ENCODE assay signal across 16 cellular contexts in the genomic region with DNA sequence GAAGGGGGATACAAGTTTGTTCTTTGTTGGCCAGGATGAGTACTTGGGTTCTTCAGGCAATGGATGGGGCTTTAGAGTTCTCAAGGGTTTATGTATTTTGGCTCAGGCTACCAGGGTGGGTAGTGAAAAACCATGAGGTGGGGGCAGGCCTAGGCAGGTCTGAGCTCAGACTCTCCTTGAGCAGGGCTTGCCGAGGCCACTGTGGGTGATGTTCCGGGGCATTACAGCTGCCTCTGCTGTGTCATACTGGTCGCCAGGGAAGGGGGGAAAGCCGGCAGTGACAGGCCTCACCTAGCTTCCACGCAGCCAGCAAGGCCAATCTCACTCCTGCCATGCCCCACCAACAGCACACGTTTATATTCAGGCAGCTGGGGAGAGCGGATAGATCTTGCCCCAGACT.
DNase-seq lines count a peak whose midpoint lies in the region; ATAC-seq and TF ChIP-seq lines count a peak whose summit lies in the region.
"Had no signal": no experiment of that assay in that cellular context is flagged by ENCODE, and none has a peak within 500 bp of the region (broad histone marks: within the 10 kb centered on the region; RNA-seq: fewer than 3 reads in every experiment).

No MANE protein-coding gene starts in this region.

- POLR2A ChIA-PET in WTC11 (lab: Charles Lee), result interaction anchor here (0.5 kb wide), 1 partner anchor 14 kb away, joined by 4 read pairs; no protein-coding TSS in a partner anchor

- H3K27me3 Mint-ChIP-seq in WTC11 (ENCODE audit: low read depth), result no peaks in the 10 kb centered on the region
- H3K27me3 Mint-ChIP-seq: CD8-positive, alpha-beta memory T cell had no signal

- TF ChIP-seq CTCF in WTC11 (IDR thresholded peaks at IDR 0.05), result no peak
- no peak for TF ChIP-seq CTCF in esophagus squamous epithelium (IDR thresholded peaks at IDR 0.05)

- no peaks in the 10 kb centered on the region for H3K27me3 ChIP-seq in esophagus squamous epithelium
- H3K27me3 ChIP-seq: BLaER1 had no signal

- H3K4me1 Mint-ChIP-seq in WTC11, result peaks cover 19% of the 10 kb centered on the region
- H3K4me1 Mint-ChIP-seq: CD8-positive, alpha-beta memory T cell had no signal

- H3K36me3 ChIP-seq in esophagus squamous epithelium, result no peaks in the 10 kb centered on the region
- H3K36me3 ChIP-seq: BLaER1, HAP-1 had no signal

- H3K4me3 ChIP-seq in esophagus squamous epithelium, result no peak overlapping the region
- H3K4me3 ChIP-seq: BLaER1, HAP-1 had no signal

- no peaks in the 10 kb centered on the region for H3K9me3 ChIP-seq in esophagus squamous epithelium
- H3K9me3 ChIP-seq: BLaER1, Caco-2, HAP-1 had no signal

- H3K9me3 Mint-ChIP-seq in WTC11, result no peaks in the 10 kb centered on the region

- intact Hi-C loops in esophagus squamous epithelium (cut with DNase I), result no loop called here

- ATAC-seq in WTC11 (peak; percentile 28), HG02884 (IDR thresholded peaks at IDR 0.05; ENCODE audit: unreplicated experiment) (no peak), HG03095 (IDR thresholded peaks at IDR 0.05; ENCODE audit: unreplicated experiment) (no peak), GM18870 (IDR thresholded peaks at IDR 0.05; ENCODE audit: unreplicated experiment) (no peak)

- WGBS in esophagus squamous epithelium, 2 donors, result 20 to 57% methylated on average over 5 to 7 of the region's 7 CpGs

- H3K27ac Mint-ChIP-seq in WTC11, result no peak overlapping the region
- H3K27ac Mint-ChIP-seq: CD8-positive, alpha-beta memory T cell had no signal

- peaks cover 0 to 24% (median 9%) of the 10 kb centered on the region in 3 donors for H3K4me1 ChIP-seq in esophagus squamous epithelium
- H3K4me1 ChIP-seq: BLaER1, HAP-1 had no signal

- no peak for TF ChIP-seq POLR2A in esophagus squamous epithelium (IDR thresholded peaks at IDR 0.05)

- no peaks in the 10 kb centered on the region for H3K36me3 Mint-ChIP-seq in WTC11

- CTCF ChIA-PET in WTC11 (lab: Charles Lee), result no interaction called here

- peak overlapping the region in 3 of 4 donors; percentile 13 to 45 (median 36) for H3K27ac ChIP-seq in esophagus squamous epithelium
- H3K27ac ChIP-seq: 22Rv1, BLaER1, HL-60 had no signal

- H3K4me3 Mint-ChIP-seq in WTC11, result no peak overlapping the region
- H3K4me3 Mint-ChIP-seq: CD8-positive, alpha-beta memory T cell had no signal

- DNase-seq in NCI-H1105 treated with DMSO at 0.1 percent for 48 hours (lab: John Stamatoyannopoulos, UW), result peak; percentile 35
- no peak for DNase-seq in NCI-H1105 (lab: John Stamatoyannopoulos, UW)
- peak; percentile 73 for DNase-seq in DMS79 (lab: John Stamatoyannopoulos, UW)
- no peak for DNase-seq in WTC11 (ENCODE audit: low spot score)
- DNase-seq in esophagus squamous epithelium (lab: John Stamatoyannopoulos, UW), result no peak
- DNase-seq: AML-193; Caco-2; CD8-positive, alpha-beta memory T cell; GOT3 had no signal

TF ChIP-seq in WTC11, 78 proteins besides CTCF, POLR2A, EP300 and RAD21:
- TF ChIP-seq TP53 (CRISPR knock-in tag; IDR thresholded peaks at IDR 0.05), result no peak
- TF ChIP-seq, protein P1, sequence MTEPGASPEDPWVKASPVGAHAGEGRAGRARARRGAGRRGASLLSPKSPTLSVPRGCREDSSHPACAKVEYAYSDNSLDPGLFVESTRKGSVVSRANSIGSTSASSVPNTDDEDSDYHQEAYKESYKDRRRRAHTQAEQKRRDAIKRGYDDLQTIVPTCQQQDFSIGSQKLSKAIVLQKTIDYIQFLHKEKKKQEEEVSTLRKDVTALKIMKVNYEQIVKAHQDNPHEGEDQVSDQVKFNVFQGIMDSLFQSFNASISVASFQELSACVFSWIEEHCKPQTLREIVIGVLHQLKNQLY (CRISPR knock-in tag; IDR thresholded peaks at IDR 0.05), result no peak
- TF ChIP-seq, protein P2, sequence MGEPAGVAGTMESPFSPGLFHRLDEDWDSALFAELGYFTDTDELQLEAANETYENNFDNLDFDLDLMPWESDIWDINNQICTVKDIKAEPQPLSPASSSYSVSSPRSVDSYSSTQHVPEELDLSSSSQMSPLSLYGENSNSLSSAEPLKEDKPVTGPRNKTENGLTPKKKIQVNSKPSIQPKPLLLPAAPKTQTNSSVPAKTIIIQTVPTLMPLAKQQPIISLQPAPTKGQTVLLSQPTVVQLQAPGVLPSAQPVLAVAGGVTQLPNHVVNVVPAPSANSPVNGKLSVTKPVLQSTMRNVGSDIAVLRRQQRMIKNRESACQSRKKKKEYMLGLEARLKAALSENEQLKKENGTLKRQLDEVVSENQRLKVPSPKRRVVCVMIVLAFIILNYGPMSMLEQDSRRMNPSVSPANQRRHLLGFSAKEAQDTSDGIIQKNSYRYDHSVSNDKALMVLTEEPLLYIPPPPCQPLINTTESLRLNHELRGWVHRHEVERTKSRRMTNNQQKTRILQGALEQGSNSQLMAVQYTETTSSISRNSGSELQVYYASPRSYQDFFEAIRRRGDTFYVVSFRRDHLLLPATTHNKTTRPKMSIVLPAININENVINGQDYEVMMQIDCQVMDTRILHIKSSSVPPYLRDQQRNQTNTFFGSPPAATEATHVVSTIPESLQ (CRISPR knock-in tag; IDR thresholded peaks at IDR 0.05), result no peak
- TF ChIP-seq RELA (CRISPR knock-in tag; IDR thresholded peaks at IDR 0.05; ENCODE audit: borderline replicate concordance), result no peak
- no peak for TF ChIP-seq GRHL2 (CRISPR knock-in tag; IDR thresholded peaks at IDR 0.05; ENCODE audit: insufficient replicate concordance, severe bottlenecking)
- TF ChIP-seq, protein P3, sequence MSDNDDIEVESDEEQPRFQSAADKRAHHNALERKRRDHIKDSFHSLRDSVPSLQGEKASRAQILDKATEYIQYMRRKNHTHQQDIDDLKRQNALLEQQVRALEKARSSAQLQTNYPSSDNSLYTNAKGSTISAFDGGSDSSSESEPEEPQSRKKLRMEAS (CRISPR knock-in tag; IDR thresholded peaks at IDR 0.05), result no peak
- TF ChIP-seq FOXJ3 (CRISPR knock-in tag; IDR thresholded peaks at IDR 0.05; ENCODE audit: borderline replicate concordance), result no peak
- TF ChIP-seq CREB1 (CRISPR knock-in tag; IDR thresholded peaks at IDR 0.05), result no peak
- TF ChIP-seq ZNF423 (CRISPR knock-in tag; IDR thresholded peaks at IDR 0.05), result no peak
- TF ChIP-seq, protein P4, sequence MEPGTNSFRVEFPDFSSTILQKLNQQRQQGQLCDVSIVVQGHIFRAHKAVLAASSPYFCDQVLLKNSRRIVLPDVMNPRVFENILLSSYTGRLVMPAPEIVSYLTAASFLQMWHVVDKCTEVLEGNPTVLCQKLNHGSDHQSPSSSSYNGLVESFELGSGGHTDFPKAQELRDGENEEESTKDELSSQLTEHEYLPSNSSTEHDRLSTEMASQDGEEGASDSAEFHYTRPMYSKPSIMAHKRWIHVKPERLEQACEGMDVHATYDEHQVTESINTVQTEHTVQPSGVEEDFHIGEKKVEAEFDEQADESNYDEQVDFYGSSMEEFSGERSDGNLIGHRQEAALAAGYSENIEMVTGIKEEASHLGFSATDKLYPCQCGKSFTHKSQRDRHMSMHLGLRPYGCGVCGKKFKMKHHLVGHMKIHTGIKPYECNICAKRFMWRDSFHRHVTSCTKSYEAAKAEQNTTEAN (CRISPR knock-in tag; IDR thresholded peaks at IDR 0.05), result no peak
- no peak for TF ChIP-seq SMAD3 (CRISPR knock-in tag; IDR thresholded peaks at IDR 0.05; ENCODE audit: borderline replicate concordance)
- TF ChIP-seq PRRX2 (CRISPR knock-in tag; IDR thresholded peaks at IDR 0.05), result no peak
- TF ChIP-seq, protein P5, sequence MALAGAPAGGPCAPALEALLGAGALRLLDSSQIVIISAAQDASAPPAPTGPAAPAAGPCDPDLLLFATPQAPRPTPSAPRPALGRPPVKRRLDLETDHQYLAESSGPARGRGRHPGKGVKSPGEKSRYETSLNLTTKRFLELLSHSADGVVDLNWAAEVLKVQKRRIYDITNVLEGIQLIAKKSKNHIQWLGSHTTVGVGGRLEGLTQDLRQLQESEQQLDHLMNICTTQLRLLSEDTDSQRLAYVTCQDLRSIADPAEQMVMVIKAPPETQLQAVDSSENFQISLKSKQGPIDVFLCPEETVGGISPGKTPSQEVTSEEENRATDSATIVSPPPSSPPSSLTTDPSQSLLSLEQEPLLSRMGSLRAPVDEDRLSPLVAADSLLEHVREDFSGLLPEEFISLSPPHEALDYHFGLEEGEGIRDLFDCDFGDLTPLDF (CRISPR knock-in tag; IDR thresholded peaks at IDR 0.05), result no peak
- TF ChIP-seq, protein P6, sequence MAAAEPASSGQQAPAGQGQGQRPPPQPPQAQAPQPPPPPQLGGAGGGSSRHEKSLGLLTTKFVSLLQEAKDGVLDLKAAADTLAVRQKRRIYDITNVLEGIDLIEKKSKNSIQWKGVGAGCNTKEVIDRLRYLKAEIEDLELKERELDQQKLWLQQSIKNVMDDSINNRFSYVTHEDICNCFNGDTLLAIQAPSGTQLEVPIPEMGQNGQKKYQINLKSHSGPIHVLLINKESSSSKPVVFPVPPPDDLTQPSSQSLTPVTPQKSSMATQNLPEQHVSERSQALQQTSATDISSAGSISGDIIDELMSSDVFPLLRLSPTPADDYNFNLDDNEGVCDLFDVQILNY (CRISPR knock-in tag; IDR thresholded peaks at IDR 0.05), result no peak
- no peak for TF ChIP-seq ZNF121 (CRISPR knock-in tag; IDR thresholded peaks at IDR 0.05)
- TF ChIP-seq, protein P7, sequence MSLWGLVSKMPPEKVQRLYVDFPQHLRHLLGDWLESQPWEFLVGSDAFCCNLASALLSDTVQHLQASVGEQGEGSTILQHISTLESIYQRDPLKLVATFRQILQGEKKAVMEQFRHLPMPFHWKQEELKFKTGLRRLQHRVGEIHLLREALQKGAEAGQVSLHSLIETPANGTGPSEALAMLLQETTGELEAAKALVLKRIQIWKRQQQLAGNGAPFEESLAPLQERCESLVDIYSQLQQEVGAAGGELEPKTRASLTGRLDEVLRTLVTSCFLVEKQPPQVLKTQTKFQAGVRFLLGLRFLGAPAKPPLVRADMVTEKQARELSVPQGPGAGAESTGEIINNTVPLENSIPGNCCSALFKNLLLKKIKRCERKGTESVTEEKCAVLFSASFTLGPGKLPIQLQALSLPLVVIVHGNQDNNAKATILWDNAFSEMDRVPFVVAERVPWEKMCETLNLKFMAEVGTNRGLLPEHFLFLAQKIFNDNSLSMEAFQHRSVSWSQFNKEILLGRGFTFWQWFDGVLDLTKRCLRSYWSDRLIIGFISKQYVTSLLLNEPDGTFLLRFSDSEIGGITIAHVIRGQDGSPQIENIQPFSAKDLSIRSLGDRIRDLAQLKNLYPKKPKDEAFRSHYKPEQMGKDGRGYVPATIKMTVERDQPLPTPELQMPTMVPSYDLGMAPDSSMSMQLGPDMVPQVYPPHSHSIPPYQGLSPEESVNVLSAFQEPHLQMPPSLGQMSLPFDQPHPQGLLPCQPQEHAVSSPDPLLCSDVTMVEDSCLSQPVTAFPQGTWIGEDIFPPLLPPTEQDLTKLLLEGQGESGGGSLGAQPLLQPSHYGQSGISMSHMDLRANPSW (CRISPR knock-in tag; conservative IDR thresholded peaks at IDR 0.05; ENCODE audit: low read depth), result no peak
- TF ChIP-seq ZNF263 (CRISPR knock-in tag; IDR thresholded peaks at IDR 0.05; ENCODE audit: low read depth), result no peak
TF ChIP-seq in WTC11: peak in this region for 0.

Comparison
In these comparisons a context has a peak if more than half of its experiments do, and no peak if none do; other contexts are left out.
1. DNase-seq: peak in NCI-H1105 treated with DMSO at 0.1 percent for 48 hours (single experiment) and DMS79 (single experiment); none in NCI-H1105 (single experiment), WTC11 (single experiment) and esophagus squamous epithelium (single experiment).